Comparison of ENCODE assay signal across 9 cellular contexts in genomic region chr9:15293727-15294405, GRCh38. TPM values are rescaled to one million over a fixed set of nuclear protein-coding genes. Genes with fewer than 3 reads are reported as not detected.
A peak's percentile ranks its signal among the peaks of the same experiment; 100 is the strongest.
DNase-seq lines count a peak whose midpoint lies in the region; ATAC-seq lines count a peak whose summit lies in the region.
"Had no signal": no experiment of that assay in that cellular context is flagged by ENCODE, and none has a peak within 500 bp of the region (broad histone marks: within the 10 kb centered on the region; RNA-seq: fewer than 3 reads in every experiment).

No MANE protein-coding gene starts in this region.

- POLR2A ChIA-PET in activated CD4-positive, alpha-beta T cell treated with anti-CD3 and anti-CD28 coated beads, Interleukin-2, amount 10 ng/mL, durations not matched to agents 7 days and 5 days (lab: Charles Lee): no interaction called here

- no peaks in the 10 kb centered on the region for H3K27me3 Mint-ChIP-seq in activated CD4-positive, alpha-beta T cell treated with anti-CD3 and anti-CD28 coated beads, Interleukin-2, amount 10 ng/mL, durations not matched to agents 7 days and 5 days
- H3K27me3 Mint-ChIP-seq in activated T-helper 2 cell treated with anti-CD3 and anti-CD28 coated beads, Interferon-gamma antibody, Interleukin-2, Interleukin-4, amounts not matched to agents 10 μg/mL and 5 μg/mL and 100 μg/mL, durations not matched to agents 14 hours and 24 hours and 36 hours (ENCODE audit: low read depth): no peaks in the 10 kb centered on the region

- peak overlapping the region; percentile 0 to 58 (median 37) for H3K4me3 ChIP-seq in subcutaneous abdominal adipose tissue (ENCODE audit: low read depth in 1 of 5, low read length in 5 of 5)

- peaks cover 0 to 26% (median 24%) of the 10 kb centered on the region in 5 donors for H3K4me1 ChIP-seq in subcutaneous abdominal adipose tissue (ENCODE audit: control insufficient read depth in 5 of 5, insufficient read depth in 5 of 5, low read length in 5 of 5)

- peak overlapping the region; percentile 27 for H3K27ac ChIP-seq in subcutaneous abdominal adipose tissue (ENCODE audit: low read depth, low read length)

- no peak for ATAC-seq in HG03521 (IDR thresholded peaks at IDR 0.05; ENCODE audit: unreplicated experiment)

- H3K9me3 ChIP-seq in subcutaneous abdominal adipose tissue (ENCODE audit: control insufficient read depth in 5 of 5, low read length in 5 of 5): no peaks in the 10 kb centered on the region

- peak overlapping the region; percentile 62 for H3K4me3 Mint-ChIP-seq in activated CD4-positive, alpha-beta T cell treated with anti-CD3 and anti-CD28 coated beads, Interleukin-2, amount 10 ng/mL, durations not matched to agents 7 days and 5 days
- peak overlapping the region; percentile 37 for H3K4me3 Mint-ChIP-seq in activated T-helper 2 cell treated with anti-CD3 and anti-CD28 coated beads, Interferon-gamma antibody, Interleukin-2, Interleukin-4, amounts not matched to agents 10 μg/mL and 5 μg/mL and 100 μg/mL, durations not matched to agents 14 hours and 24 hours and 36 hours (ENCODE audit: low read depth)

- no peaks in the 10 kb centered on the region for H3K27me3 ChIP-seq in subcutaneous abdominal adipose tissue (ENCODE audit: control insufficient read depth in 5 of 5, insufficient read depth in 4 of 5, low read length in 5 of 5)

- peaks cover 59% of the 10 kb centered on the region for H3K36me3 Mint-ChIP-seq in activated CD4-positive, alpha-beta T cell treated with anti-CD3 and anti-CD28 coated beads, Interleukin-2, amount 10 ng/mL, durations not matched to agents 7 days and 5 days (ENCODE audit: low read depth)
- peaks cover 47% of the 10 kb centered on the region for H3K36me3 Mint-ChIP-seq in activated T-helper 2 cell treated with anti-CD3 and anti-CD28 coated beads, Interferon-gamma antibody, Interleukin-2, Interleukin-4, amounts not matched to agents 10 μg/mL and 5 μg/mL and 100 μg/mL, durations not matched to agents 14 hours and 24 hours and 36 hours (ENCODE audit: low read depth)

- intact Hi-C loops in activated T-helper 2 cell treated with anti-CD3 and anti-CD28 coated beads, Interferon-gamma antibody, Interleukin-2, Interleukin-4, amounts not matched to agents 10 μg/mL and 5 μg/mL and 100 μg/mL, durations not matched to agents 14 hours and 24 hours and 36 hours (cut with micrococcal nuclease): loop anchor here (1.0 kb wide), 2 partner anchors 8 to 218 kb away; no protein-coding TSS in a partner anchor

- peak; percentile 37 for DNase-seq in activated CD4-positive, alpha-beta T cell treated with anti-CD3 and anti-CD28 coated beads, Interleukin-2, amount 10 ng/mL, durations not matched to agents 7 days and 5 days
- DNase-seq in activated CD4-positive, alpha-beta T cell treated with anti-CD3 and anti-CD28 coated beads for 48 hours: no peak
- no peak for DNase-seq in activated T-helper 2 cell treated with anti-CD3 and anti-CD28 coated beads, Interferon-gamma antibody, Interleukin-2, Interleukin-4, amounts not matched to agents 10 μg/mL and 5 μg/mL and 100 μg/mL, durations not matched to agents 14 hours and 24 hours and 36 hours (ENCODE audit: low spot score)
- peak; percentile 78 for DNase-seq in left kidney (ENCODE audit: low read depth, low spot score)
- DNase-seq in GDM1 (lab: John Stamatoyannopoulos, UW): no peak
- DNase-seq in NCI-H1105 treated with DMSO at 0.1 percent for 48 hours (lab: John Stamatoyannopoulos, UW): no peak
- DNase-seq: NCI-H2107 had no signal

- H3K9ac ChIP-seq in subcutaneous abdominal adipose tissue (ENCODE audit: low read length in 5 of 5): peak overlapping the region in 1 of 5 donors; percentile 13

- no peaks in the 10 kb centered on the region for H3K36me3 ChIP-seq in subcutaneous abdominal adipose tissue (ENCODE audit: control insufficient read depth in 5 of 5, insufficient read depth in 5 of 5, low read length in 5 of 5)

- H3K27ac Mint-ChIP-seq in activated CD4-positive, alpha-beta T cell treated with anti-CD3 and anti-CD28 coated beads, Interleukin-2, amount 10 ng/mL, durations not matched to agents 7 days and 5 days: peak overlapping the region; percentile 98
- peak overlapping the region; percentile 77 for H3K27ac Mint-ChIP-seq in activated T-helper 2 cell treated with anti-CD3 and anti-CD28 coated beads, Interferon-gamma antibody, Interleukin-2, Interleukin-4, amounts not matched to agents 10 μg/mL and 5 μg/mL and 100 μg/mL, durations not matched to agents 14 hours and 24 hours and 36 hours

- peaks cover 59% of the 10 kb centered on the region for H3K4me1 Mint-ChIP-seq in activated CD4-positive, alpha-beta T cell treated with anti-CD3 and anti-CD28 coated beads, Interleukin-2, amount 10 ng/mL, durations not matched to agents 7 days and 5 days
- peaks cover 59% of the 10 kb centered on the region for H3K4me1 Mint-ChIP-seq in activated T-helper 2 cell treated with anti-CD3 and anti-CD28 coated beads, Interferon-gamma antibody, Interleukin-2, Interleukin-4, amounts not matched to agents 10 μg/mL and 5 μg/mL and 100 μg/mL, durations not matched to agents 14 hours and 24 hours and 36 hours (ENCODE audit: low read depth)

- peaks cover 14% of the 10 kb centered on the region for H3K9me3 Mint-ChIP-seq in activated CD4-positive, alpha-beta T cell treated with anti-CD3 and anti-CD28 coated beads, Interleukin-2, amount 10 ng/mL, durations not matched to agents 7 days and 5 days
- H3K9me3 Mint-ChIP-seq in activated T-helper 2 cell treated with anti-CD3 and anti-CD28 coated beads, Interferon-gamma antibody, Interleukin-2, Interleukin-4, amounts not matched to agents 10 μg/mL and 5 μg/mL and 100 μg/mL, durations not matched to agents 14 hours and 24 hours and 36 hours: peaks cover 15% of the 10 kb centered on the region

- CTCF ChIA-PET in activated CD4-positive, alpha-beta T cell treated with anti-CD3 and anti-CD28 coated beads, Interleukin-2, amount 10 ng/mL, durations not matched to agents 7 days and 5 days (lab: Charles Lee): interaction anchor here (1.1 kb wide), 1 partner anchor 10 kb away, joined by 6 read pairs; no protein-coding TSS in a partner anchor

RNA-seq across cellular contexts. Expression of gene TTC39B, which starts 13.2 kb away (rescaled TPM):
- total RNA-seq in activated CD4-positive, alpha-beta T cell treated with anti-CD3 and anti-CD28 coated beads, Interleukin-2, amount 10 ng/mL, durations not matched to agents 7 days and 5 days: 10 to 100 TPM; 25.5 to 27.0 TPM
- 8.9 and 10.5 TPM in 2 replicates for total RNA-seq in activated T-helper 2 cell treated with anti-CD3 and anti-CD28 coated beads, Interferon-gamma antibody, Interleukin-2, Interleukin-4, amounts not matched to agents 10 μg/mL and 5 μg/mL and 100 μg/mL, durations not matched to agents 14 hours and 24 hours and 36 hours

Comparison
In these comparisons a context has a peak if more than half of its experiments do, and no peak if none do; other contexts are left out.
1. DNase-seq: peak in activated CD4-positive, alpha-beta T cell treated with anti-CD3 and anti-CD28 coated beads, Interleukin-2, amount 10 ng/mL, durations not matched to agents 7 days and 5 days (single experiment) and left kidney (single experiment); none in activated CD4-positive, alpha-beta T cell treated with anti-CD3 and anti-CD28 coated beads for 48 hours (single experiment), activated T-helper 2 cell treated with anti-CD3 and anti-CD28 coated beads, Interferon-gamma antibody, Interleukin-2, Interleukin-4, amounts not matched to agents 10 μg/mL and 5 μg/mL and 100 μg/mL, durations not matched to agents 14 hours and 24 hours and 36 hours (single experiment), GDM1 (single experiment) and NCI-H1105 treated with DMSO at 0.1 percent for 48 hours (single experiment).